Comparison of ENCODE assay signal across 1 cellular context in the genomic region with DNA sequence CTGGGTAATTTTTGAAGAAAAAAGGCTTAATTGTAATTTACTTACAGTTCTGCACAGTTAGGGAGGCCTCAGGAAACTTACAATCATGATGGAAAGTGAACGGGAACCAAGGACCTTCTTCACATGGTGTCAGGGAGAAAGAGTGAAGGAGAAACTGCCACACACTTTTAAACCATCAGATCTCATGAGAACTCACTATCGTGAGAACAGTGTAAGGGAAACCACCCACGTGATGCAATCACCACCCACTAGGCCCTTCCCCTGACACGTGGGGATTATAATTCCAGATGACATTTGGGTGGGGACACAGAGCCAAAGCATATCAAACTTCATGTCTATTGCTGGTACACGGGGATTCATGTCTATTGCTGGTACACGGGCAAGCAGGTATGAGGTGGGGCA.
TF ChIP-seq lines count a peak whose summit lies in the region.

No MANE protein-coding gene starts in this region.

TF ChIP-seq in K562, 482 proteins besides CTCF, POLR2A, EP300 and RAD21 (continued from another document and continues in another):
- TF ChIP-seq, protein P1, sequence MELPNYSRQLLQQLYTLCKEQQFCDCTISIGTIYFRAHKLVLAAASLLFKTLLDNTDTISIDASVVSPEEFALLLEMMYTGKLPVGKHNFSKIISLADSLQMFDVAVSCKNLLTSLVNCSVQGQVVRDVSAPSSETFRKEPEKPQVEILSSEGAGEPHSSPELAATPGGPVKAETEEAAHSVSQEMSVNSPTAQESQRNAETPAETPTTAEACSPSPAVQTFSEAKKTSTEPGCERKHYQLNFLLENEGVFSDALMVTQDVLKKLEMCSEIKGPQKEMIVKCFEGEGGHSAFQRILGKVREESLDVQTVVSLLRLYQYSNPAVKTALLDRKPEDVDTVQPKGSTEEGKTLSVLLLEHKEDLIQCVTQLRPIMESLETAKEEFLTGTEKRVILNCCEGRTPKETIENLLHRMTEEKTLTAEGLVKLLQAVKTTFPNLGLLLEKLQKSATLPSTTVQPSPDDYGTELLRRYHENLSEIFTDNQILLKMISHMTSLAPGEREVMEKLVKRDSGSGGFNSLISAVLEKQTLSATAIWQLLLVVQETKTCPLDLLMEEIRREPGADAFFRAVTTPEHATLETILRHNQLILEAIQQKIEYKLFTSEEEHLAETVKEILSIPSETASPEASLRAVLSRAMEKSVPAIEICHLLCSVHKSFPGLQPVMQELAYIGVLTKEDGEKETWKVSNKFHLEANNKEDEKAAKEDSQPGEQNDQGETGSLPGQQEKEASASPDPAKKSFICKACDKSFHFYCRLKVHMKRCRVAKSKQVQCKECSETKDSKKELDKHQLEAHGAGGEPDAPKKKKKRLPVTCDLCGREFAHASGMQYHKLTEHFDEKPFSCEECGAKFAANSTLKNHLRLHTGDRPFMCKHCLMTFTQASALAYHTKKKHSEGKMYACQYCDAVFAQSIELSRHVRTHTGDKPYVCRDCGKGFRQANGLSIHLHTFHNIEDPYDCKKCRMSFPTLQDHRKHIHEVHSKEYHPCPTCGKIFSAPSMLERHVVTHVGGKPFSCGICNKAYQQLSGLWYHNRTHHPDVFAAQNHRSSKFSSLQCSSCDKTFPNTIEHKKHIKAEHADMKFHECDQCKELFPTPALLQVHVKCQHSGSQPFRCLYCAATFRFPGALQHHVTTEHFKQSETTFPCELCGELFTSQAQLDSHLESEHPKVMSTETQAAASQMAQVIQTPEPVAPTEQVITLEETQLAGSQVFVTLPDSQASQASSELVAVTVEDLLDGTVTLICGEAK (IDR thresholded peaks at IDR 0.05), result 0 out of 2 replicates have a peak, but pooled peaks have one; percentile 40
- TF ChIP-seq, protein P1 (CRISPR knock-in tag; IDR thresholded peaks at IDR 0.05), result no peak
- peak; percentile 67 for TF ChIP-seq RBFOX2 (IDR thresholded peaks at IDR 0.05; ENCODE audit: low read depth, low read length)
- no peak for TF ChIP-seq ZNF561 (CRISPR knock-in tag; conservative IDR thresholded peaks at IDR 0.05)
- TF ChIP-seq RBM34 (IDR thresholded peaks at IDR 0.05; ENCODE audit: borderline replicate concordance, insufficient read depth, low read length), result no peak
- peak; percentile 87 for TF ChIP-seq EP400 (IDR thresholded peaks at IDR 0.05)
- TF ChIP-seq POLR2G (IDR thresholded peaks at IDR 0.05; ENCODE audit: low read depth, low read length), result peak; percentile 31; the same call in 1 of the 2 replicates
- TF ChIP-seq, protein P2, sequence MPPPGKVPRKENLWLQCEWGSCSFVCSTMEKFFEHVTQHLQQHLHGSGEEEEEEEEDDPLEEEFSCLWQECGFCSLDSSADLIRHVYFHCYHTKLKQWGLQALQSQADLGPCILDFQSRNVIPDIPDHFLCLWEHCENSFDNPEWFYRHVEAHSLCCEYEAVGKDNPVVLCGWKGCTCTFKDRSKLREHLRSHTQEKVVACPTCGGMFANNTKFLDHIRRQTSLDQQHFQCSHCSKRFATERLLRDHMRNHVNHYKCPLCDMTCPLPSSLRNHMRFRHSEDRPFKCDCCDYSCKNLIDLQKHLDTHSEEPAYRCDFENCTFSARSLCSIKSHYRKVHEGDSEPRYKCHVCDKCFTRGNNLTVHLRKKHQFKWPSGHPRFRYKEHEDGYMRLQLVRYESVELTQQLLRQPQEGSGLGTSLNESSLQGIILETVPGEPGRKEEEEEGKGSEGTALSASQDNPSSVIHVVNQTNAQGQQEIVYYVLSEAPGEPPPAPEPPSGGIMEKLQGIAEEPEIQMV (tag; conservative IDR thresholded peaks at IDR 0.05; ENCODE audit: low read depth), result peak; percentile 61
- peak; percentile 50 for TF ChIP-seq GABPB1 (CRISPR knock-in tag; IDR thresholded peaks at IDR 0.05)
- peak; percentile 50 for TF ChIP-seq CXXC5 (CRISPR knock-in tag; IDR thresholded peaks at IDR 0.05)
- TF ChIP-seq CEBPB (tag; IDR thresholded peaks at IDR 0.05), result peak; percentile 94
- TF ChIP-seq BHLHE40 (IDR thresholded peaks at IDR 0.05; ENCODE audit: low read length), result peak; percentile 61
- no peak for TF ChIP-seq TAL1 (IDR thresholded peaks at IDR 0.05)
- TF ChIP-seq, protein P3, sequence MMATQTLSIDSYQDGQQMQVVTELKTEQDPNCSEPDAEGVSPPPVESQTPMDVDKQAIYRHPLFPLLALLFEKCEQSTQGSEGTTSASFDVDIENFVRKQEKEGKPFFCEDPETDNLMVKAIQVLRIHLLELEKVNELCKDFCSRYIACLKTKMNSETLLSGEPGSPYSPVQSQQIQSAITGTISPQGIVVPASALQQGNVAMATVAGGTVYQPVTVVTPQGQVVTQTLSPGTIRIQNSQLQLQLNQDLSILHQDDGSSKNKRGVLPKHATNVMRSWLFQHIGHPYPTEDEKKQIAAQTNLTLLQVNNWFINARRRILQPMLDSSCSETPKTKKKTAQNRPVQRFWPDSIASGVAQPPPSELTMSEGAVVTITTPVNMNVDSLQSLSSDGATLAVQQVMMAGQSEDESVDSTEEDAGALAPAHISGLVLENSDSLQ (IDR thresholded peaks at IDR 0.05), result peak; percentile 68; the same call in 1 of the 2 replicates
- TF ChIP-seq HDAC1 (IDR thresholded peaks at IDR 0.05), result peak in 1 of 2 experiments; percentile 39; a peak in 1 of 4 replicates
- no peak for TF ChIP-seq XRCC5 (IDR thresholded peaks at IDR 0.05; ENCODE audit: low read depth, low read length)
- TF ChIP-seq, protein P4, sequence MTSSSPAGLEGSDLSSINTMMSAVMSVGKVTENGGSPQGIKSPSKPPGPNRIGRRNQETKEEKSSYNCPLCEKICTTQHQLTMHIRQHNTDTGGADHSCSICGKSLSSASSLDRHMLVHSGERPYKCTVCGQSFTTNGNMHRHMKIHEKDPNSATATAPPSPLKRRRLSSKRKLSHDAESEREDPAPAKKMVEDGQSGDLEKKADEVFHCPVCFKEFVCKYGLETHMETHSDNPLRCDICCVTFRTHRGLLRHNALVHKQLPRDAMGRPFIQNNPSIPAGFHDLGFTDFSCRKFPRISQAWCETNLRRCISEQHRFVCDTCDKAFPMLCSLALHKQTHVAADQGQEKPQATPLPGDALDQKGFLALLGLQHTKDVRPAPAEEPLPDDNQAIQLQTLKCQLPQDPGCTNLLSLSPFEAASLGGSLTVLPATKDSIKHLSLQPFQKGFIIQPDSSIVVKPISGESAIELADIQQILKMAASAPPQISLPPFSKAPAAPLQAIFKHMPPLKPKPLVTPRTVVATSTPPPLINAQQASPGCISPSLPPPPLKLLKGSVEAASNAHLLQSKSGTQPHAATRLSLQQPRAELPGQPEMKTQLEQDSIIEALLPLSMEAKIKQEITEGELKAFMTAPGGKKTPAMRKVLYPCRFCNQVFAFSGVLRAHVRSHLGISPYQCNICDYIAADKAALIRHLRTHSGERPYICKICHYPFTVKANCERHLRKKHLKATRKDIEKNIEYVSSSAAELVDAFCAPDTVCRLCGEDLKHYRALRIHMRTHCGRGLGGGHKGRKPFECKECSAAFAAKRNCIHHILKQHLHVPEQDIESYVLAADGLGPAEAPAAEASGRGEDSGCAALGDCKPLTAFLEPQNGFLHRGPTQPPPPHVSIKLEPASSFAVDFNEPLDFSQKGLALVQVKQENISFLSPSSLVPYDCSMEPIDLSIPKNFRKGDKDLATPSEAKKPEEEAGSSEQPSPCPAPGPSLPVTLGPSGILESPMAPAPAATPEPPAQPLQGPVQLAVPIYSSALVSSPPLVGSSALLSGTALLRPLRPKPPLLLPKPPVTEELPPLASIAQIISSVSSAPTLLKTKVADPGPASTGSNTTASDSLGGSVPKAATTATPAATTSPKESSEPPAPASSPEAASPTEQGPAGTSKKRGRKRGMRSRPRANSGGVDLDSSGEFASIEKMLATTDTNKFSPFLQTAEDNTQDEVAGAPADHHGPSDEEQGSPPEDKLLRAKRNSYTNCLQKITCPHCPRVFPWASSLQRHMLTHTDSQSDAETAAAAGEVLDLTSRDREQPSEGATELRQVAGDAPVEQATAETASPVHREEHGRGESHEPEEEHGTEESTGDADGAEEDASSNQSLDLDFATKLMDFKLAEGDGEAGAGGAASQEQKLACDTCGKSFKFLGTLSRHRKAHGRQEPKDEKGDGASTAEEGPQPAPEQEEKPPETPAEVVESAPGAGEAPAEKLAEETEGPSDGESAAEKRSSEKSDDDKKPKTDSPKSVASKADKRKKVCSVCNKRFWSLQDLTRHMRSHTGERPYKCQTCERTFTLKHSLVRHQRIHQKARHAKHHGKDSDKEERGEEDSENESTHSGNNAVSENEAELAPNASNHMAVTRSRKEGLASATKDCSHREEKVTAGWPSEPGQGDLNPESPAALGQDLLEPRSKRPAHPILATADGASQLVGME (CRISPR knock-in tag; IDR thresholded peaks at IDR 0.05), result 0 out of 2 replicates have a peak, but pooled peaks have one; percentile 33
- TF ChIP-seq, protein P5, sequence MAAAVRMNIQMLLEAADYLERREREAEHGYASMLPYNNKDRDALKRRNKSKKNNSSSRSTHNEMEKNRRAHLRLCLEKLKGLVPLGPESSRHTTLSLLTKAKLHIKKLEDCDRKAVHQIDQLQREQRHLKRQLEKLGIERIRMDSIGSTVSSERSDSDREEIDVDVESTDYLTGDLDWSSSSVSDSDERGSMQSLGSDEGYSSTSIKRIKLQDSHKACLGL (CRISPR knock-in tag; IDR thresholded peaks at IDR 0.05; ENCODE audit: borderline replicate concordance, poor library complexity, severe bottlenecking), result peak; percentile 54
- TF ChIP-seq NCOA4 (IDR thresholded peaks at IDR 0.05; ENCODE audit: partially characterized antibody), result no peak
- TF ChIP-seq, protein P6, sequence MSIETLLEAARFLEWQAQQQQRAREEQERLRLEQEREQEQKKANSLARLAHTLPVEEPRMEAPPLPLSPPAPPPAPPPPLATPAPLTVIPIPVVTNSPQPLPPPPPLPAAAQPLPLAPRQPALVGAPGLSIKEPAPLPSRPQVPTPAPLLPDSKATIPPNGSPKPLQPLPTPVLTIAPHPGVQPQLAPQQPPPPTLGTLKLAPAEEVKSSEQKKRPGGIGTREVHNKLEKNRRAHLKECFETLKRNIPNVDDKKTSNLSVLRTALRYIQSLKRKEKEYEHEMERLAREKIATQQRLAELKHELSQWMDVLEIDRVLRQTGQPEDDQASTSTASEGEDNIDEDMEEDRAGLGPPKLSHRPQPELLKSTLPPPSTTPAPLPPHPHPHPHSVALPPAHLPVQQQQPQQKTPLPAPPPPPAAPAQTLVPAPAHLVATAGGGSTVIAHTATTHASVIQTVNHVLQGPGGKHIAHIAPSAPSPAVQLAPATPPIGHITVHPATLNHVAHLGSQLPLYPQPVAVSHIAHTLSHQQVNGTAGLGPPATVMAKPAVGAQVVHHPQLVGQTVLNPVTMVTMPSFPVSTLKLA (conservative IDR thresholded peaks at IDR 0.05), result peak; percentile 84 to 89
- peak; percentile 56; the same call in 1 of the 2 replicates for TF ChIP-seq CTBP1 (IDR thresholded peaks at IDR 0.05; ENCODE audit: borderline replicate concordance)
- TF ChIP-seq, protein P7, sequence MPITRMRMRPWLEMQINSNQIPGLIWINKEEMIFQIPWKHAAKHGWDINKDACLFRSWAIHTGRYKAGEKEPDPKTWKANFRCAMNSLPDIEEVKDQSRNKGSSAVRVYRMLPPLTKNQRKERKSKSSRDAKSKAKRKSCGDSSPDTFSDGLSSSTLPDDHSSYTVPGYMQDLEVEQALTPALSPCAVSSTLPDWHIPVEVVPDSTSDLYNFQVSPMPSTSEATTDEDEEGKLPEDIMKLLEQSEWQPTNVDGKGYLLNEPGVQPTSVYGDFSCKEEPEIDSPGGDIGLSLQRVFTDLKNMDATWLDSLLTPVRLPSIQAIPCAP (CRISPR knock-in tag; IDR thresholded peaks at IDR 0.05; ENCODE audit: borderline replicate concordance), result no peak
- TF ChIP-seq, protein P8, sequence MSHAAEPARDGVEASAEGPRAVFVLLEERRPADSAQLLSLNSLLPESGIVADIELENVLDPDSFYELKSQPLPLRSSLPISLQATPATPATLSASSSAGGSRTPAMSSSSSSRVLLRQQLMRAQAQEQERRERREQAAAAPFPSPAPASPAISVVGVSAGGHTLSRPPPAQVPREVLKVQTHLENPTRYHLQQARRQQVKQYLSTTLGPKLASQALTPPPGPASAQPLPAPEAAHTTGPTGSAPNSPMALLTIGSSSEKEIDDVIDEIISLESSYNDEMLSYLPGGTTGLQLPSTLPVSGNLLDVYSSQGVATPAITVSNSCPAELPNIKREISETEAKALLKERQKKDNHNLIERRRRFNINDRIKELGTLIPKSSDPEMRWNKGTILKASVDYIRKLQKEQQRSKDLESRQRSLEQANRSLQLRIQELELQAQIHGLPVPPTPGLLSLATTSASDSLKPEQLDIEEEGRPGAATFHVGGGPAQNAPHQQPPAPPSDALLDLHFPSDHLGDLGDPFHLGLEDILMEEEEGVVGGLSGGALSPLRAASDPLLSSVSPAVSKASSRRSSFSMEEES (CRISPR knock-in tag; IDR thresholded peaks at IDR 0.05), result peak; percentile 91
- TF ChIP-seq MEIS2 (IDR thresholded peaks at IDR 0.05; ENCODE audit: partially characterized antibody), result peak; percentile 65
